In the genomic region with DNA sequence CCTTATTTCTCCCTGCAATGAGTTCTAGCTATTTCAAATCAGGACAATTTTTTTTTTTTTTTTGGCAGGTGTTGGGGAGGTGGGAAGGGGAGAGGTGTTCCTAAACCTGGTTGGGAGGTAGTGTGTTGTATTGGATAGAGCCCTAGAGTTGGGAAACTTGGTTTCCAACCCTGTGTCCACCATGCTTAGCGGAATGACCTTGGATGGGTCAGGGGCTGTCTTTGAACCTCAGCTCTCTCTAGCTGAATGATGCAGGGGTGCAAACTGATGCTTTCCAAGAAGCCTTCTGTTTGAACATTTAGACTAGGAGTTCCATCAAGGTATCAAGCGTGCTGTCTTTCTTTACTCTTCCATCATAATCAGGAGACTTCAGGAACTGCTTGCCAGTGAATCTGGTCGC, we compare ENCODE assay signal across 27 cellular contexts.
"Had no signal": no experiment of that assay in that cellular context is flagged by ENCODE, and none has a peak within 500 bp of the region (broad histone marks: within the 10 kb centered on the region; RNA-seq: fewer than 3 reads in every experiment).

No MANE protein-coding gene starts in this region.

- H3K36me3 ChIP-seq: colonic mucosa, esophagus squamous epithelium, gastroesophageal sphincter, heart right ventricle, WERI-Rb-1 had no signal

- H3K4me1 Mint-ChIP-seq: activated B cell treated with CpG ODN at 0.5 μM for 24 hours had no signal

- H3K9me3 ChIP-seq: colonic mucosa, esophagus squamous epithelium, gastroesophageal sphincter had no signal

- H3K4me1 ChIP-seq: colonic mucosa, heart right ventricle had no signal

- H3K27ac ChIP-seq: colonic mucosa, epithelial cell of prostate, esophagus squamous epithelium, gastroesophageal sphincter, heart right ventricle, WERI-Rb-1 had no signal

- H3K4me3 Mint-ChIP-seq: activated B cell treated with CpG ODN at 0.5 μM for 24 hours; activated CD8-positive, alpha-beta T cell treated with anti-CD3 and anti-CD28 coated beads for 36 hours; activated naive CD8-positive, alpha-beta T cell; T-helper 1 cell treated with Interleukin-12 subunit alpha and Interleukin-12 subunit beta and Interleukin-4 antibody, amounts not matched to agents 30 μg/mL and 1 μg/mL, for 36 hours; T-helper 2 cell treated with Interferon-gamma antibody and Interleukin-4, amounts not matched to agents 5 μg/mL and 100 μg/mL, for 36 hours had no signal

- DNase-seq: activated B cell treated with CpG ODN at 0.5 μM for 24 hours; activated CD4-positive, alpha-beta T cell treated with anti-CD3 and anti-CD28 coated beads for 48 hours; activated CD4-positive, alpha-beta T cell treated with anti-CD3 and anti-CD28 coated beads, Interleukin-2, amount 50 U/mL, for 1 hour; activated CD8-positive, alpha-beta memory T cell treated with anti-CD3 and anti-CD28 coated beads for 24 hours; activated CD8-positive, alpha-beta T cell treated with anti-CD3 and anti-CD28 coated beads for 36 hours; activated effector memory CD4-positive, alpha-beta T cell treated with Interleukin-2 at 50 U/mL for 16 hours; activated gamma-delta T cell treated with Interleukin-2 at 50 U/mL for 16 hours; activated naive CD4-positive, alpha-beta T cell treated with anti-CD3 and anti-CD28 coated beads, Interleukin-2, amount 50 U/mL, for 16 hours; activated naive CD4-positive, alpha-beta T cell treated with Interleukin-2 at 50 U/mL for 16 hours; activated T-cell treated with anti-CD3 and anti-CD28 coated beads, Interleukin-2, amount 50 U/mL, for 72 hours; amniotic stem cell; anterior cingulate cortex; caudate nucleus; colonic mucosa; effector CD8-positive, alpha-beta T cell; esophagus squamous epithelium; foreskin melanocyte; heart right ventricle; T-cell; T1000; WERI-Rb-1 had no signal

- H3K4me3 ChIP-seq: colonic mucosa, esophagus squamous epithelium, gastroesophageal sphincter, heart right ventricle had no signal

- ATAC-seq: activated CD4-positive, CD25-positive, alpha-beta regulatory T cell treated with anti-CD3 and anti-CD28 coated beads, Interleukin-2, amount 50 U/mL, for 24 hours; activated CD8-positive, alpha-beta T cell treated with anti-CD3 and anti-CD28 coated beads for 36 hours; gastroesophageal sphincter; T-cell had no signal

- H3K27ac Mint-ChIP-seq: activated B cell treated with CpG ODN at 0.5 μM for 24 hours; activated CD8-positive, alpha-beta T cell treated with anti-CD3 and anti-CD28 coated beads for 36 hours; activated naive CD8-positive, alpha-beta T cell; activated T-cell treated with anti-CD3 and anti-CD28 coated beads, Interleukin-2, amount 50 U/mL, for 72 hours; T-helper 1 cell treated with Interleukin-12 subunit alpha and Interleukin-12 subunit beta and Interleukin-4 antibody, amounts not matched to agents 30 μg/mL and 1 μg/mL, for 36 hours; T-helper 2 cell treated with Interferon-gamma antibody and Interleukin-4, amounts not matched to agents 5 μg/mL and 100 μg/mL, for 36 hours had no signal

- H3K9me3 Mint-ChIP-seq: activated B cell treated with CpG ODN at 0.5 μM for 24 hours; activated CD8-positive, alpha-beta T cell treated with anti-CD3 and anti-CD28 coated beads for 36 hours; activated T-cell treated with anti-CD3 and anti-CD28 coated beads, Interleukin-2, amount 50 U/mL, for 72 hours; T-cell; T-helper 1 cell treated with Interleukin-12 subunit alpha and Interleukin-12 subunit beta and Interleukin-4 antibody, amounts not matched to agents 30 μg/mL and 1 μg/mL, for 36 hours; T-helper 2 cell treated with Interferon-gamma antibody and Interleukin-4, amounts not matched to agents 5 μg/mL and 100 μg/mL, for 36 hours had no signal

- H3K27me3 ChIP-seq: colonic mucosa, esophagus squamous epithelium, gastroesophageal sphincter, heart right ventricle had no signal

- H3K36me3 Mint-ChIP-seq: activated naive CD8-positive, alpha-beta T cell; T-cell had no signal
